Comparison of ENCODE assay signal across 22 cellular contexts in genomic region chr15:69009353-69009752, GRCh38. TPM values are rescaled to one million over a fixed set of nuclear protein-coding genes. Genes with fewer than 3 reads are reported as not detected.
DNase-seq lines count a peak whose midpoint lies in the region; ATAC-seq and TF ChIP-seq lines count a peak whose summit lies in the region.
"Had no signal": no experiment of that assay in that cellular context is flagged by ENCODE, and none has a peak within 500 bp of the region (broad histone marks: within the 10 kb centered on the region; RNA-seq: fewer than 3 reads in every experiment).

No MANE protein-coding gene starts in this region.

- no peak overlapping the region for H3K4me3 ChIP-seq in NB4 (ENCODE audit: low read depth, low read length)
- no peak overlapping the region for H3K4me3 ChIP-seq in left lung
- H3K4me3 ChIP-seq: GM23248, MG63 had no signal

- intact Hi-C loops in left lung (cut with DNase I), result no loop called here

- POLR2A ChIA-PET in activated CD4-positive, alpha-beta memory T cell treated with anti-CD3 and anti-CD28 coated beads, Interleukin-2, amount 10 ng/mL, durations not matched to agents 7 days and 5 days (lab: Charles Lee), result no interaction called here

- TF ChIP-seq CTCF in HFFc6 (IDR thresholded peaks at IDR 0.05) (no peak), NB4 (IDR thresholded peaks at IDR 0.05; ENCODE audit: low read depth, low read length) (no peak), left lung (IDR thresholded peaks at IDR 0.05) (no peak)

- H3K4me1 ChIP-seq in left lung, result no peaks in the 10 kb centered on the region

- no peak for TF ChIP-seq POLR2A in NB4 (IDR thresholded peaks at IDR 0.05; ENCODE audit: extremely low read depth, insufficient read length)

- no peak overlapping the region for H3K27ac ChIP-seq in left lung
- H3K27ac ChIP-seq: GM23248 had no signal

- peaks cover 0 to 27% of the 10 kb centered on the region in 2 donors for H3K9me3 ChIP-seq in left lung

- peaks cover 14% of the 10 kb centered on the region for H3K9me3 Mint-ChIP-seq in HFFc6
- H3K9me3 Mint-ChIP-seq in activated CD4-positive, alpha-beta memory T cell treated with anti-CD3 and anti-CD28 coated beads, Interleukin-2, amount 10 ng/mL, durations not matched to agents 7 days and 5 days, result peaks cover 13% of the 10 kb centered on the region

- H3K27me3 Mint-ChIP-seq in HFFc6 (ENCODE audit: insufficient read depth), result peaks cover 7% of the 10 kb centered on the region
- peaks cover 17% of the 10 kb centered on the region for H3K27me3 Mint-ChIP-seq in activated CD4-positive, alpha-beta memory T cell treated with anti-CD3 and anti-CD28 coated beads, Interleukin-2, amount 10 ng/mL, durations not matched to agents 7 days and 5 days

- H3K36me3 Mint-ChIP-seq in HFFc6 (ENCODE audit: low read depth), result peaks cover 18% of the 10 kb centered on the region
- H3K36me3 Mint-ChIP-seq in activated CD4-positive, alpha-beta memory T cell treated with anti-CD3 and anti-CD28 coated beads, Interleukin-2, amount 10 ng/mL, durations not matched to agents 7 days and 5 days (ENCODE audit: low read depth), result no peaks in the 10 kb centered on the region

- peak overlapping the region; percentile 23; the same call in 1 of the 2 replicates for H3K4me3 Mint-ChIP-seq in HFFc6
- H3K4me3 Mint-ChIP-seq in activated CD4-positive, alpha-beta memory T cell treated with anti-CD3 and anti-CD28 coated beads, Interleukin-2, amount 10 ng/mL, durations not matched to agents 7 days and 5 days, result no peak overlapping the region
- H3K4me3 Mint-ChIP-seq: IgD-negative memory B cell had no signal

- ATAC-seq in left lung (peak; percentile 46), GM18517 (IDR thresholded peaks at IDR 0.05; ENCODE audit: unreplicated experiment) (no peak), GM21423 (IDR thresholded peaks at IDR 0.05; ENCODE audit: unreplicated experiment) (no peak), HG02970 (IDR thresholded peaks at IDR 0.05; ENCODE audit: low FRiP score, unreplicated experiment) (no peak)
- ATAC-seq: SK-N-SH treated with all-trans-retinoic acid at 6 μM for 48 hours had no signal

- H3K27me3 ChIP-seq in left lung, result no peaks in the 10 kb centered on the region
- H3K27me3 ChIP-seq: MG63 had no signal

- no peak for DNase-seq in HFFc6
- DNase-seq in NB4 (ENCODE audit: low read depth), result peak; percentile 24
- peak; percentile 80 for DNase-seq in SIG-M5 treated with dmso at 0.1 percent for 504 hours (lab: John Stamatoyannopoulos, UW; ENCODE audit: unreplicated experiment)
- DNase-seq in left lung, result no peak
- no peak for DNase-seq in activated CD4-positive, alpha-beta memory T cell treated with anti-CD3 and anti-CD28 coated beads, Interleukin-2, amount 10 ng/mL, durations not matched to agents 7 days and 5 days
- DNase-seq: C1 segment of cervical spinal cord, GM23248, HCEC 1CT, Kasumi-1, MG63, NCI-H187, NCI-H2107, NCI-H2227 treated with DMSO at 0.1 percent for 48 hours, NCI-H524, OCI-M1, SHP77, T-helper 1 cell had no signal

- CTCF ChIA-PET in activated CD4-positive, alpha-beta memory T cell treated with anti-CD3 and anti-CD28 coated beads, Interleukin-2, amount 10 ng/mL, durations not matched to agents 7 days and 5 days (lab: Charles Lee), result no interaction called here

- H3K36me3 ChIP-seq in left lung, result no peaks in the 10 kb centered on the region
- H3K36me3 ChIP-seq: MG63 had no signal

- H3K4me1 Mint-ChIP-seq in HFFc6 (ENCODE audit: low read depth), result peaks cover 26% of the 10 kb centered on the region
- no peaks in the 10 kb centered on the region for H3K4me1 Mint-ChIP-seq in activated CD4-positive, alpha-beta memory T cell treated with anti-CD3 and anti-CD28 coated beads, Interleukin-2, amount 10 ng/mL, durations not matched to agents 7 days and 5 days
- H3K4me1 Mint-ChIP-seq: IgD-negative memory B cell had no signal

- no peak overlapping the region for H3K27ac Mint-ChIP-seq in HFFc6
- no peak overlapping the region for H3K27ac Mint-ChIP-seq in activated CD4-positive, alpha-beta memory T cell treated with anti-CD3 and anti-CD28 coated beads, Interleukin-2, amount 10 ng/mL, durations not matched to agents 7 days and 5 days
- H3K27ac Mint-ChIP-seq: IgD-negative memory B cell had no signal

RNA-seq across cellular contexts. Expression of gene NOX5, which starts 5.1 kb away (rescaled TPM):
- under 1 TPM; 0.19 to 0.77 (median 0.64) TPM for total RNA-seq in HFFc6 (2021; fragmentation: NEBNext Ultra II Directional; extraction: Animal tissue kit (Norgen Biotek cat#: 25700))
- total RNA-seq in left lung, result under 1 TPM; 0.16 to 0.23 TPM
- total RNA-seq in activated CD4-positive, alpha-beta memory T cell treated with anti-CD3 and anti-CD28 coated beads, Interleukin-2, amount 10 ng/mL, durations not matched to agents 7 days and 5 days, result not detected

Comparison
In these comparisons a context has a peak if more than half of its experiments do, and no peak if none do; other contexts are left out.
1. DNase-seq: peak in NB4 (single experiment) and SIG-M5 treated with dmso at 0.1 percent for 504 hours (single experiment); none in HFFc6 (single experiment), left lung (0 of 2) and activated CD4-positive, alpha-beta memory T cell treated with anti-CD3 and anti-CD28 coated beads, Interleukin-2, amount 10 ng/mL, durations not matched to agents 7 days and 5 days (single experiment).